In genomic region chr3:33718595-33718907, GRCh38 we compare ENCODE assay signal across 8 cellular contexts. TPM values are rescaled to one million over a fixed set of nuclear protein-coding genes. Genes with fewer than 3 reads are reported as not detected.
A peak's percentile ranks its signal among the peaks of the same experiment; 100 is the strongest.
DNase-seq lines count a peak whose midpoint lies in the region; ATAC-seq and TF ChIP-seq lines count a peak whose summit lies in the region.

No MANE protein-coding gene starts in this region.

- no peak for ATAC-seq in IMR-90 (ENCODE audit: low read depth)
- no peak for ATAC-seq in GM19455 (IDR thresholded peaks at IDR 0.05; ENCODE audit: unreplicated experiment)
- no peak for ATAC-seq in HG02759 (IDR thresholded peaks at IDR 0.05; ENCODE audit: unreplicated experiment)

- no TSS peak for BruUV-seq in IMR-90 (replicated peaks; lab: Mats Ljungman, UMichigan)

- H4K91ac ChIP-seq in IMR-90 (ENCODE audit: insufficient read depth, low read depth, low read length): peak overlapping the region; percentile 60; the same call in 1 of the 2 replicates

- CTCF ChIA-PET in IMR-90 (lab: Yijun Ruan, JAX): no interaction called here

- peak overlapping the region; percentile 96 for H2AFZ ChIP-seq in IMR-90 (replicated peaks; ENCODE audit: low read length, poor library complexity)

- peak overlapping the region; percentile 82 for H2BK5ac ChIP-seq in IMR-90 (ENCODE audit: low read depth, low read length, poor library complexity, severe bottlenecking)

- peak overlapping the region; percentile 42 for H2BK120ac ChIP-seq in IMR-90 (ENCODE audit: low read depth, low read length)

- peak; percentile 4 for DNase-seq in COLO668 (lab: John Stamatoyannopoulos, UW; ENCODE audit: unreplicated experiment)
- no peak for DNase-seq in IMR-90
- DNase-seq in caudate nucleus (lab: John Stamatoyannopoulos, UW): peak in 1 of 61 donors; percentile 22
- DNase-seq in NK-92 (lab: John Stamatoyannopoulos, UW; ENCODE audit: unreplicated experiment): no peak
- no peak for DNase-seq in GDM1 (lab: John Stamatoyannopoulos, UW)

- H3K14ac ChIP-seq in IMR-90 (replicated peaks; ENCODE audit: low read depth, low read length): peak overlapping the region; percentile 28

- H3K4me3 ChIP-seq in IMR-90 (ENCODE audit: insufficient read depth, low read depth, low read length) (peak overlapping the region; percentile 99), mucosa of rectum (ENCODE audit: low read length in 2 of 2) (peak overlapping the region; percentile 84 to 88)

- peak overlapping the region; percentile 77 for H3K56ac ChIP-seq in IMR-90 (ENCODE audit: extremely low read depth, insufficient read depth, low read length)

- peak overlapping the region; percentile 98 for H4K5ac ChIP-seq in IMR-90 (ENCODE audit: low read depth, low read length)

- H3K36me3 ChIP-seq in IMR-90 (ENCODE audit: control insufficient read depth, insufficient read depth, low read length) (no peaks in the 10 kb centered on the region), mucosa of rectum (ENCODE audit: control insufficient read depth in 2 of 2, insufficient read depth in 2 of 2, low read length in 2 of 2) (no peaks in the 10 kb centered on the region)

- H4K8ac ChIP-seq in IMR-90 (ENCODE audit: low read depth in 2 of 2, low read length in 2 of 2): peak overlapping the region; percentile 45 to 90

- H3K27ac ChIP-seq in IMR-90 (ENCODE audit: insufficient read depth, low read length) (peak overlapping the region; percentile 91), caudate nucleus (ENCODE audit: low read depth, low read length) (peak overlapping the region; percentile 53), mucosa of rectum (ENCODE audit: low read depth in 2 of 2, low read length in 2 of 2) (peak overlapping the region; percentile 94 to 96)

- no peak overlapping the region; the same call in 1 of the 2 replicates for H2BK20ac ChIP-seq in IMR-90 (ENCODE audit: low read depth, low read length)

- H3K79me1 ChIP-seq in IMR-90 (ENCODE audit: low read depth in 1 of 2, low read length in 2 of 2): peaks cover 7 to 29% of the 10 kb centered on the region in 2 experiments; a peak in 3 of 4 replicates

- POLR2A ChIA-PET in IMR-90 (lab: Charles Lee; ENCODE audit: unreplicated experiment): no interaction called here

- no peak; the same call in 1 of the 2 replicates for TF ChIP-seq RAD21 in IMR-90 (IDR thresholded peaks at IDR 0.05; ENCODE audit: low read length)

- peak overlapping the region; percentile 29 for H2AK9ac ChIP-seq in IMR-90 (replicated peaks; ENCODE audit: low read depth, low read length, poor library complexity)

- H3K4me1 ChIP-seq in IMR-90 (ENCODE audit: control insufficient read depth, insufficient read depth, low read length): peaks cover 4% of the 10 kb centered on the region
- H3K4me1 ChIP-seq in mucosa of rectum (ENCODE audit: control insufficient read depth in 2 of 2, insufficient read depth in 2 of 2, low read length in 2 of 2): peaks cover 4 to 16% of the 10 kb centered on the region in 2 donors

- H3K27me3 ChIP-seq in IMR-90 (ENCODE audit: control insufficient read depth, insufficient read depth, low read length): no peaks in the 10 kb centered on the region
- H3K27me3 ChIP-seq in mucosa of rectum (ENCODE audit: control insufficient read depth in 2 of 2, insufficient read depth in 2 of 2, low read length in 2 of 2): no peaks in the 10 kb centered on the region

- H3K23ac ChIP-seq in IMR-90 (ENCODE audit: low read depth, low read length): peak overlapping the region; percentile 32; the same call in 1 of the 2 replicates

- H4K20me1 ChIP-seq in IMR-90 (ENCODE audit: insufficient read depth, low read length): no peaks in the 10 kb centered on the region; the same call in 1 of the 2 replicates

- intact Hi-C loops in IMR-90 (cut with micrococcal nuclease): loop anchor here (5.0 to 10.0 kb wide), 4 partner anchors 61 to 606 kb away; partner anchors contain the start of gene CRTAP

- dilution Hi-C loops in IMR-90 (cut with HindIII; ENCODE audit: low sequenced_read_pairs, unreplicated experiment): no loop called here

- H2AK5ac ChIP-seq in IMR-90 (ENCODE audit: low read depth, low read length): no peak overlapping the region

- no CpG with 5 or more reads among the region's 7 CpGs for WGBS in IMR-90 (ENCODE audit: extremely low coverage in 2 of 2, insufficient read length in 1 of 2), 2 experiments

- H3K9ac ChIP-seq in IMR-90 (ENCODE audit: low read depth, low read length): peak overlapping the region; percentile 92
- peak overlapping the region; percentile 72 to 88 for H3K9ac ChIP-seq in mucosa of rectum (ENCODE audit: low read depth in 1 of 2, low read length in 2 of 2)

- no peaks in the 10 kb centered on the region for H3K9me3 ChIP-seq in IMR-90 (ENCODE audit: control insufficient read depth, insufficient read depth, low read length)
- H3K9me3 ChIP-seq in mucosa of rectum (ENCODE audit: control insufficient read depth in 2 of 2, low read length in 2 of 2): no peaks in the 10 kb centered on the region

- no peaks in the 10 kb centered on the region for H3K9me1 ChIP-seq in IMR-90 (ENCODE audit: insufficient read depth, low read length)

- TF ChIP-seq CTCF in IMR-90 (conservative IDR thresholded peaks at IDR 0.05; ENCODE audit: low read depth, low read length): no peak

- H2BK15ac ChIP-seq in IMR-90 (ENCODE audit: low read depth, low read length): no peak overlapping the region; the same call in 2 of the 3 replicates

- H3K4me2 ChIP-seq in IMR-90 (ENCODE audit: low read depth, low read length): peak overlapping the region; percentile 99

- in situ Hi-C loops in IMR-90 (cut with MboI; ENCODE audit: low sequenced_read_pairs): loop anchor here (5.0 to 10.0 kb wide), 2 partner anchors 81 to 324 kb away; no protein-coding TSS in a partner anchor

- no peak for TF ChIP-seq POLR2A in IMR-90 (IDR thresholded peaks at IDR 0.05; ENCODE audit: low read depth, low read length)

- H3K18ac ChIP-seq in IMR-90 (ENCODE audit: low read depth, low read length): peak overlapping the region; percentile 69; the same call in 1 of the 2 replicates

- peak overlapping the region; percentile 27 for H3K4ac ChIP-seq in IMR-90 (ENCODE audit: low read depth, low read length)

TF ChIP-seq in IMR-90, 13 proteins besides CTCF, POLR2A, EP300 and RAD21:
- TF ChIP-seq BHLHE40 (IDR thresholded peaks at IDR 0.05; ENCODE audit: low read depth, low read length) (peak; percentile 52; the same call in 1 of the 2 replicates), MAZ (IDR thresholded peaks at IDR 0.05; ENCODE audit: borderline replicate concordance, low read depth, low read length) (no peak), MAFK (IDR thresholded peaks at IDR 0.05; ENCODE audit: low read depth, low read length) (no peak), FOS (IDR thresholded peaks at IDR 0.05; ENCODE audit: low read depth, low read length) (no peak)

RNA-seq across cellular contexts. Expression of gene CLASP2, which starts 0.5 kb away (rescaled TPM):
- 42.5 and 49.1 TPM in 2 replicates for total RNA-seq in IMR-90 (2012; rRNA removed)
- polyA plus RNA-seq in IMR-90 (2012; rRNA removed): 8.0 and 11.9 TPM in 2 replicates
- polyA plus RNA-seq in IMR-90 (2012; cell fraction: cytosol; rRNA removed): 4.5 and 7.0 TPM in 2 replicates
- polyA plus RNA-seq in IMR-90 (2012; cell fraction: nucleus; rRNA removed; ENCODE audit: low replicate concordance): 4.7 and 24.3 TPM in 2 replicates
